ENCODE assay signal across 9 cellular contexts in the genomic region with DNA sequence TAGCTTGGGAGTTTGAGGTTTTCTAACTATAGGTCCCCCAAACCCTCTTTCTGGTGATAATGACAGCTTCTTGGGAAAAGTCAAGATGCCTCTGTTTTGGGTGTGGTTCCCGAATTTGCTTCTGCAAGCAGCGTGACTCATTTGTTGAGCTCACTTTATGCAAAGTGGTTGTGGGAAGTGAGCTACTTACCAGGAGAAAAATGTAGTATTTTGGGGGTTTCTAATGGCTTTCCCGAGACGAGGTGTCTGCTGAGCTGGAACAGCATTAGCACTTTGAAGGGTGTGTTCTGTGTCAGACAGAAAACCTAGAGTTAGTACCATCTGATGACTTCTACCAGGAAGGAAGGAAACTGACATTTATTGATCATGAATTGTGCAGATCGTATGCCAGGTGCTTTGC.
A peak's percentile ranks its signal among the peaks of the same experiment; 100 is the strongest.
DNase-seq lines count a peak whose midpoint lies in the region; ATAC-seq and TF ChIP-seq lines count a peak whose summit lies in the region.
"Had no signal": no experiment of that assay in that cellular context is flagged by ENCODE, and none has a peak within 500 bp of the region (broad histone marks: within the 10 kb centered on the region; RNA-seq: fewer than 3 reads in every experiment).

No MANE protein-coding gene starts in this region.

- peaks cover 5% of the 10 kb centered on the region; the same call in 1 of the 2 replicates for H3K4me1 Mint-ChIP-seq in WTC11

- no peaks in the 10 kb centered on the region for H4K20me1 ChIP-seq in OCI-LY3 (ENCODE audit: insufficient read depth, low read length)

- H3K9me3 ChIP-seq in OCI-LY3 (ENCODE audit: insufficient read depth, low read length): 0 out of 2 replicates have a peak, but pooled peaks cover 3% of the 10 kb centered on the region

- H3K27ac ChIP-seq in OCI-LY3 (ENCODE audit: low read length): peak overlapping the region; percentile 83
- H3K27ac ChIP-seq: 22Rv1 had no signal

- H3K36me3 ChIP-seq in OCI-LY3 (replicated peaks; ENCODE audit: low read depth, low read length): no peaks in the 10 kb centered on the region

- H3K4me3 Mint-ChIP-seq in WTC11: no peak overlapping the region

- peaks cover 62% of the 10 kb centered on the region for H3K4me1 ChIP-seq in OCI-LY3 (ENCODE audit: low read length)

- DNase-seq in NCI-H526 (lab: John Stamatoyannopoulos, UW) (peak; percentile 7 to 28), NCI-H526 treated with DMSO at 0.1 percent for 48 hours (lab: John Stamatoyannopoulos, UW) (no peak), erythroblast (lab: John Stamatoyannopoulos, UW) (peak; percentile 48 to 78), NCI-H128 (lab: John Stamatoyannopoulos, UW; ENCODE audit: unreplicated experiment) (no peak), WTC11 (ENCODE audit: low spot score) (no peak)
- no peak for DNase-seq in effector CD4-positive, alpha-beta T cell

- no peak for TF ChIP-seq CTCF in OCI-LY3 (IDR thresholded peaks at IDR 0.05; ENCODE audit: low read depth, low read length)
- TF ChIP-seq CTCF in WTC11 (IDR thresholded peaks at IDR 0.05): no peak

- H3K27ac Mint-ChIP-seq in WTC11: no peak overlapping the region

- H3K79me2 ChIP-seq in OCI-LY3 (ENCODE audit: low read length): no peaks in the 10 kb centered on the region

- peak overlapping the region; percentile 77; the same call in 1 of the 2 replicates for H3K9ac ChIP-seq in OCI-LY3 (ENCODE audit: low read length)

- peaks cover 3% of the 10 kb centered on the region; the same call in 1 of the 2 replicates for H3K27me3 Mint-ChIP-seq in WTC11 (ENCODE audit: low read depth)

- POLR2A ChIA-PET in WTC11 (lab: Charles Lee): no interaction called here

- no peak for TF ChIP-seq POLR2A in erythroblast (IDR thresholded peaks at IDR 0.05; ENCODE audit: low read length)

- H3K9me3 Mint-ChIP-seq in WTC11: peaks cover 13% of the 10 kb centered on the region

- CTCF ChIA-PET in WTC11 (lab: Charles Lee): no interaction called here

- peak overlapping the region; percentile 84 for H3K4me2 ChIP-seq in OCI-LY3 (ENCODE audit: low read length)

- H3K36me3 Mint-ChIP-seq in WTC11: no peaks in the 10 kb centered on the region

- peak overlapping the region; percentile 58 for H3K4me3 ChIP-seq in OCI-LY3 (ENCODE audit: low read length)

- no peak overlapping the region for H2AFZ ChIP-seq in OCI-LY3 (ENCODE audit: low read depth, low read length)

- peak; percentile 88 for ATAC-seq in HG02610 (IDR thresholded peaks at IDR 0.05; ENCODE audit: unreplicated experiment)
- ATAC-seq in WTC11: no peak

- H3K27me3 ChIP-seq in OCI-LY3 (ENCODE audit: low read depth, low read length): no peaks in the 10 kb centered on the region

TF ChIP-seq in WTC11, 78 proteins besides CTCF, POLR2A, EP300 and RAD21:
- TF ChIP-seq, protein P1, sequence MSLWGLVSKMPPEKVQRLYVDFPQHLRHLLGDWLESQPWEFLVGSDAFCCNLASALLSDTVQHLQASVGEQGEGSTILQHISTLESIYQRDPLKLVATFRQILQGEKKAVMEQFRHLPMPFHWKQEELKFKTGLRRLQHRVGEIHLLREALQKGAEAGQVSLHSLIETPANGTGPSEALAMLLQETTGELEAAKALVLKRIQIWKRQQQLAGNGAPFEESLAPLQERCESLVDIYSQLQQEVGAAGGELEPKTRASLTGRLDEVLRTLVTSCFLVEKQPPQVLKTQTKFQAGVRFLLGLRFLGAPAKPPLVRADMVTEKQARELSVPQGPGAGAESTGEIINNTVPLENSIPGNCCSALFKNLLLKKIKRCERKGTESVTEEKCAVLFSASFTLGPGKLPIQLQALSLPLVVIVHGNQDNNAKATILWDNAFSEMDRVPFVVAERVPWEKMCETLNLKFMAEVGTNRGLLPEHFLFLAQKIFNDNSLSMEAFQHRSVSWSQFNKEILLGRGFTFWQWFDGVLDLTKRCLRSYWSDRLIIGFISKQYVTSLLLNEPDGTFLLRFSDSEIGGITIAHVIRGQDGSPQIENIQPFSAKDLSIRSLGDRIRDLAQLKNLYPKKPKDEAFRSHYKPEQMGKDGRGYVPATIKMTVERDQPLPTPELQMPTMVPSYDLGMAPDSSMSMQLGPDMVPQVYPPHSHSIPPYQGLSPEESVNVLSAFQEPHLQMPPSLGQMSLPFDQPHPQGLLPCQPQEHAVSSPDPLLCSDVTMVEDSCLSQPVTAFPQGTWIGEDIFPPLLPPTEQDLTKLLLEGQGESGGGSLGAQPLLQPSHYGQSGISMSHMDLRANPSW (CRISPR knock-in tag; conservative IDR thresholded peaks at IDR 0.05; ENCODE audit: low read depth): no peak
- TF ChIP-seq NFE2L1 (CRISPR knock-in tag; IDR thresholded peaks at IDR 0.05) (no peak), SOX15 (CRISPR knock-in tag; IDR thresholded peaks at IDR 0.05) (no peak), GTF2I (CRISPR knock-in tag; conservative IDR thresholded peaks at IDR 0.05) (no peak), OVOL2 (CRISPR knock-in tag; IDR thresholded peaks at IDR 0.05; ENCODE audit: borderline replicate concordance) (no peak)
- TF ChIP-seq, protein P2, sequence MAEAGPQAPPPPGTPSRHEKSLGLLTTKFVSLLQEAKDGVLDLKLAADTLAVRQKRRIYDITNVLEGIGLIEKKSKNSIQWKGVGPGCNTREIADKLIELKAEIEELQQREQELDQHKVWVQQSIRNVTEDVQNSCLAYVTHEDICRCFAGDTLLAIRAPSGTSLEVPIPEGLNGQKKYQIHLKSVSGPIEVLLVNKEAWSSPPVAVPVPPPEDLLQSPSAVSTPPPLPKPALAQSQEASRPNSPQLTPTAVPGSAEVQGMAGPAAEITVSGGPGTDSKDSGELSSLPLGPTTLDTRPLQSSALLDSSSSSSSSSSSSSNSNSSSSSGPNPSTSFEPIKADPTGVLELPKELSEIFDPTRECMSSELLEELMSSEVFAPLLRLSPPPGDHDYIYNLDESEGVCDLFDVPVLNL (CRISPR knock-in tag; IDR thresholded peaks at IDR 0.05; ENCODE audit: borderline replicate concordance, low read depth): no peak
- TF ChIP-seq, protein P3, sequence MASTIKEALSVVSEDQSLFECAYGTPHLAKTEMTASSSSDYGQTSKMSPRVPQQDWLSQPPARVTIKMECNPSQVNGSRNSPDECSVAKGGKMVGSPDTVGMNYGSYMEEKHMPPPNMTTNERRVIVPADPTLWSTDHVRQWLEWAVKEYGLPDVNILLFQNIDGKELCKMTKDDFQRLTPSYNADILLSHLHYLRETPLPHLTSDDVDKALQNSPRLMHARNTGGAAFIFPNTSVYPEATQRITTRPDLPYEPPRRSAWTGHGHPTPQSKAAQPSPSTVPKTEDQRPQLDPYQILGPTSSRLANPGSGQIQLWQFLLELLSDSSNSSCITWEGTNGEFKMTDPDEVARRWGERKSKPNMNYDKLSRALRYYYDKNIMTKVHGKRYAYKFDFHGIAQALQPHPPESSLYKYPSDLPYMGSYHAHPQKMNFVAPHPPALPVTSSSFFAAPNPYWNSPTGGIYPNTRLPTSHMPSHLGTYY (CRISPR knock-in tag; IDR thresholded peaks at IDR 0.05): no peak

Comparison
In these comparisons a context has a peak if more than half of its experiments do, and no peak if none do; other contexts are left out.
1. DNase-seq: peak in NCI-H526 (2 of 2) and erythroblast (2 of 2); none in NCI-H526 treated with DMSO at 0.1 percent for 48 hours (single experiment), NCI-H128 (single experiment), effector CD4-positive, alpha-beta T cell (single experiment) and WTC11 (single experiment).